Comparison of ENCODE assay signal across 14 cellular contexts in genomic region chr12:130127527-130127908, GRCh38. TPM values are rescaled to one million over a fixed set of nuclear protein-coding genes. Genes with fewer than 3 reads are reported as not detected.
DNase-seq lines count a peak whose midpoint lies in the region; ATAC-seq and TF ChIP-seq lines count a peak whose summit lies in the region.
"Had no signal": no experiment of that assay in that cellular context is flagged by ENCODE, and none has a peak within 500 bp of the region (broad histone marks: within the 10 kb centered on the region; RNA-seq: fewer than 3 reads in every experiment).

No MANE protein-coding gene starts in this region.

- TF ChIP-seq POLR2A in sigmoid colon (IDR thresholded peaks at IDR 0.05): no peak

- peak; percentile 71 for DNase-seq in Daoy (ENCODE audit: low read depth)
- no peak for DNase-seq in left ventricle myocardium superior
- peak; percentile 79 for DNase-seq in sigmoid colon
- DNase-seq in DMS53 (lab: John Stamatoyannopoulos, UW): no peak
- DNase-seq in HFFc6: no peak
- no peak for DNase-seq in activated CD8-positive, alpha-beta memory T cell treated with anti-CD3 and anti-CD28 coated beads, Interleukin-2, amount 50 U/mL, for 4 hours
- DNase-seq: activated B cell treated with CpG ODN at 0.5 μM for 24 hours, activated gamma-delta T cell treated with Interleukin-2 at 50 U/mL for 16 hours, NCI-H187, NCI-H510A treated with DMSO at 0.1 percent for 48 hours, PC-9, T-cell had no signal

- H3K27ac Mint-ChIP-seq in HFFc6: no peak overlapping the region
- H3K27ac Mint-ChIP-seq: activated B cell treated with CpG ODN at 0.5 μM for 24 hours, T-cell had no signal

- H3K9me3 Mint-ChIP-seq in HFFc6: peaks cover 65% of the 10 kb centered on the region
- H3K9me3 Mint-ChIP-seq: T-cell had no signal

- no peaks in the 10 kb centered on the region for H3K4me1 Mint-ChIP-seq in HFFc6 (ENCODE audit: low read depth)
- H3K4me1 Mint-ChIP-seq: activated B cell treated with CpG ODN at 0.5 μM for 24 hours, T-cell had no signal

- ATAC-seq in left ventricle myocardium superior: peak; percentile 69
- no peak for ATAC-seq in GM19324 (IDR thresholded peaks at IDR 0.05; ENCODE audit: low FRiP score, unreplicated experiment)
- ATAC-seq: T-cell had no signal

- peak overlapping the region; percentile 58 for H3K27ac ChIP-seq in VCaP
- peak overlapping the region in 2 of 4 donors; percentile 7 to 35 for H3K27ac ChIP-seq in sigmoid colon
- H3K27ac ChIP-seq: PC-9 had no signal

- no peaks in the 10 kb centered on the region for H3K4me1 ChIP-seq in sigmoid colon

- 67 to 73% methylated on average over 3 of the region's 3 CpGs for WGBS in sigmoid colon, 2 donors

- H3K27me3 Mint-ChIP-seq in HFFc6 (ENCODE audit: insufficient read depth): peaks cover 2% of the 10 kb centered on the region; the same call in 1 of the 2 replicates
- H3K27me3 Mint-ChIP-seq: activated B cell treated with CpG ODN at 0.5 μM for 24 hours had no signal

- no peaks in the 10 kb centered on the region for H3K9me3 ChIP-seq in sigmoid colon

- H3K36me3 ChIP-seq in sigmoid colon: no peaks in the 10 kb centered on the region

- no peak for TF ChIP-seq EP300 in sigmoid colon (IDR thresholded peaks at IDR 0.05)

- no peaks in the 10 kb centered on the region; the same call in 1 of the 2 replicates for H3K36me3 Mint-ChIP-seq in HFFc6 (ENCODE audit: low read depth)
- H3K36me3 Mint-ChIP-seq: T-cell had no signal

- intact Hi-C loops in left ventricle myocardium superior (cut with micrococcal nuclease) (no loop called here), sigmoid colon (cut with DNase I) (no loop called here)

- no peak overlapping the region for H3K4me3 Mint-ChIP-seq in HFFc6
- H3K4me3 Mint-ChIP-seq: activated B cell treated with CpG ODN at 0.5 μM for 24 hours, T-cell had no signal

- peaks cover 0 to 1% (median 0%) of the 10 kb centered on the region in 3 donors for H3K27me3 ChIP-seq in sigmoid colon

- TF ChIP-seq CTCF in VCaP (conservative IDR thresholded peaks at IDR 0.05): no peak
- TF ChIP-seq CTCF in sigmoid colon (IDR thresholded peaks at IDR 0.05): no peak
- no peak for TF ChIP-seq CTCF in HFFc6 (IDR thresholded peaks at IDR 0.05)

- H3K4me3 ChIP-seq in sigmoid colon: no peak overlapping the region
- H3K4me3 ChIP-seq: PC-9 had no signal

RNA-seq across cellular contexts. Expression of gene FZD10, which starts 34.7 kb away (rescaled TPM):
- 0.17 and 0.74 TPM in 2 replicates for total RNA-seq in Daoy (2014; rRNA removed; shearing (Covaris generic))
- total RNA-seq in left ventricle myocardium superior: 0.07 TPM
- 1 to 10 TPM in 2 of 4 donors, under 1 TPM in 2; 0.27 to 1.7 (median 0.93) TPM for total RNA-seq in sigmoid colon
- under 1 TPM in 2 of 3 donors, not detected in 1; 0.13 to 0.60 TPM for polyA plus RNA-seq in sigmoid colon
- total RNA-seq in HFFc6 (2021; fragmentation: NEBNext Ultra II Directional; extraction: Animal tissue kit (Norgen Biotek cat#: 25700)): not detected
- total RNA-seq: activated B cell treated with CpG ODN at 0.5 μM for 24 hours, PC-9, T-cell had no signal

Comparison
In these comparisons a context has a peak if more than half of its experiments do, and no peak if none do; other contexts are left out.
1. DNase-seq: peak in Daoy (single experiment) and sigmoid colon (single experiment); none in left ventricle myocardium superior (single experiment), DMS53 (single experiment), HFFc6 (single experiment) and activated CD8-positive, alpha-beta memory T cell treated with anti-CD3 and anti-CD28 coated beads, Interleukin-2, amount 50 U/mL, for 4 hours (single experiment).